8 cellular contexts compared by ENCODE assay signal in genomic region chr2:25301453-25302352, GRCh38. TPM values are rescaled to one million over a fixed set of nuclear protein-coding genes. Genes with fewer than 3 reads are reported as not detected.
DNase-seq lines count a peak whose midpoint lies in the region; ATAC-seq, FAIRE-seq and TF ChIP-seq lines count a peak whose summit lies in the region.

No MANE protein-coding gene starts in this region.

- in situ Hi-C loops in G401 (cut with HindIII; ENCODE audit: low sequenced_read_pairs) = no loop called here

- H3K36me3 ChIP-seq in keratinocyte (ENCODE audit: control insufficient read depth in 2 of 2, extremely low read depth in 1 of 2, insufficient read depth in 2 of 2, low read length in 2 of 2) = peaks cover 0 to 2% of the 10 kb centered on the region in 2 experiments

- peak overlapping the region; percentile 57 for H3K4me2 ChIP-seq in keratinocyte (ENCODE audit: control insufficient read depth, extremely low read depth, insufficient read depth, low read depth, low read length)

- H3K9me1 ChIP-seq in keratinocyte (ENCODE audit: control insufficient read depth, extremely low read depth, insufficient read depth, low read length) = no peaks in the 10 kb centered on the region

- no peak overlapping the region for H3K4me3 ChIP-seq in keratinocyte (ENCODE audit: control insufficient read depth in 2 of 3, extremely low read depth in 1 of 3, insufficient read depth in 2 of 3, low read depth in 1 of 3, low read length in 3 of 3)

- H4K20me1 ChIP-seq in keratinocyte (ENCODE audit: control insufficient read depth, extremely low read depth, insufficient read depth, low read length) = peaks cover 18% of the 10 kb centered on the region

- peak; percentile 25 for DNase-seq in NCI-H2171 treated with DMSO at 0.1 percent for 48 hours (lab: John Stamatoyannopoulos, UW)
- DNase-seq in activated T-cell treated with anti-CD3 and anti-CD28 coated beads, Interleukin-2, amount 50 U/mL, for 1 hour = peak; percentile 53
- peak; percentile 78 for DNase-seq in keratinocyte (ENCODE audit: low read depth, low spot score)
- DNase-seq in substantia nigra (lab: John Stamatoyannopoulos, UW) = peak in 4 of 49 donors; percentile 25 to 35 (median 26)
- no peak for DNase-seq in G401 (ENCODE audit: low spot score)
- DNase-seq in NCI-H187 treated with DMSO at 0.1 percent for 48 hours (lab: John Stamatoyannopoulos, UW) = no peak

- no peak overlapping the region for H3K9ac ChIP-seq in keratinocyte (ENCODE audit: control insufficient read depth, extremely low read depth, insufficient read depth, low read length)

- peaks cover 27% of the 10 kb centered on the region for H3K4me1 ChIP-seq in keratinocyte (ENCODE audit: control insufficient read depth, extremely low read depth, insufficient read depth, low read length)

- no peaks in the 10 kb centered on the region for H3K9me3 ChIP-seq in keratinocyte (ENCODE audit: control insufficient read depth, low read depth, low read length)

- TF ChIP-seq CTCF in keratinocyte (optimal IDR thresholded peaks at IDR 0.05 in 1 of 3, IDR thresholded peaks at IDR 0.05 in 1 of 3, conservative IDR thresholded peaks at IDR 0.05 in 1 of 3; ENCODE audit: extremely low read depth in 1 of 3, insufficient read depth in 2 of 3, low read length in 3 of 3) = no peak

- FAIRE-seq in keratinocyte (lab: Jason Lieb, UNC) = peak; percentile 100

- dilution Hi-C loops in keratinocyte (cut with MboI; ENCODE audit: extremely low pct_ligation_motif_present, low sequenced_read_pairs) = no loop called here

- H3K27ac ChIP-seq in keratinocyte (ENCODE audit: control insufficient read depth, insufficient read depth, low read length) = no peak overlapping the region
- peak overlapping the region; percentile 27 for H3K27ac ChIP-seq in substantia nigra (ENCODE audit: low read depth, low read length, poor library complexity, severe bottlenecking)

- H3K27me3 ChIP-seq in keratinocyte (ENCODE audit: control insufficient read depth, extremely low read depth, insufficient read depth, low read length) = peaks cover 18% of the 10 kb centered on the region

- ATAC-seq in GM18502 (IDR thresholded peaks at IDR 0.05; ENCODE audit: poor library complexity, unreplicated experiment) (peak; percentile 95), HG02678 (IDR thresholded peaks at IDR 0.05; ENCODE audit: unreplicated experiment) (peak; percentile 96)

- no peaks in the 10 kb centered on the region for H3K79me2 ChIP-seq in keratinocyte (ENCODE audit: control insufficient read depth, insufficient read depth, low read length)

- H2AFZ ChIP-seq in keratinocyte (ENCODE audit: control insufficient read depth, low read length) = no peak overlapping the region

RNA-seq across cellular contexts. Expression of gene DNMT3A, which starts 40.0 kb away (rescaled TPM):
- polyA plus RNA-seq in keratinocyte = 1.5 to 2.2 TPM (median 2.1 TPM) in 3 replicates
- 2.2 TPM for polyA plus RNA-seq in keratinocyte (2011; ENCODE audit: low read depth)
- 0.88 and 1.7 TPM in 2 replicates for polyA plus RNA-seq in keratinocyte (2011; cell fraction: cytosol; rRNA removed)
- 5.8 and 6.7 TPM in 2 replicates for polyA plus RNA-seq in keratinocyte (2011; cell fraction: nucleus; rRNA removed)
- 2.5 and 4.6 TPM in 2 replicates for polyA plus RNA-seq in keratinocyte (2012; ENCODE audit: low replicate concordance)
- 4.8 to 16.5 TPM (median 10.5 TPM) in 3 replicates for polyA minus RNA-seq in keratinocyte
- 5.6 TPM for polyA minus RNA-seq in keratinocyte (2011; cell fraction: cytosol; rRNA and poly(A)+ RNA removed)
- polyA minus RNA-seq in keratinocyte (2011; cell fraction: nucleus; rRNA and poly(A)+ RNA removed) = 7.4 and 10.2 TPM in 2 replicates
- 11.5 and 11.8 TPM in 2 replicates for total RNA-seq in G401 (2014; rRNA removed; shearing (Covaris generic))

Comparison
In these comparisons a context has a peak if more than half of its experiments do, and no peak if none do; other contexts are left out.
1. DNase-seq: peak in NCI-H2171 treated with DMSO at 0.1 percent for 48 hours (single experiment), activated T-cell treated with anti-CD3 and anti-CD28 coated beads, Interleukin-2, amount 50 U/mL, for 1 hour (single experiment) and keratinocyte (single experiment); none in G401 (single experiment) and NCI-H187 treated with DMSO at 0.1 percent for 48 hours (single experiment).